ENCODE assay signal across 16 cellular contexts in the genomic region with DNA sequence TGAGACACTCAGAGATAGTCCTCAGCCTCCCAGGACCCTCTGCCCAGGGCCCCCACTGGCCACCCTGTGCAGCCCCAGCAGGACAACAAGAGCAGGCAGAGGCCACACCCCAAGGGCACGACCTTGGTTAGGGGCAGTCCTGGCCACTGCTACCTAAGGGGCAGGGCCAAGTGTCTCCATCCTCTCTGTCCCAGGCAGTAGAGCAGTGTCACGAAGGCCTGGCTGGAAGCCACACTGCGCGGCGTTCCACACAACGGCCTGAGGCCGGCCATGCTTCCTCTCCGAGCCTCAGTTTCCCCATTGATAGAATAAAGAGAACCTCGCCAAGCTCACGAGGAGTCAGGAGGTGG.
"Had no signal": no experiment of that assay in that cellular context is flagged by ENCODE, and none has a peak within 500 bp of the region (broad histone marks: within the 10 kb centered on the region; RNA-seq: fewer than 3 reads in every experiment).

No MANE protein-coding gene starts in this region.

- H3K4me1 ChIP-seq: body of pancreas, colonic mucosa, left ventricle myocardium inferior, neural progenitor cell, parathyroid adenoma, suprapubic skin, transverse colon had no signal

- H3K27ac Mint-ChIP-seq: activated CD8-positive, alpha-beta T cell treated with anti-CD3 and anti-CD28 coated beads, Interleukin-2, amount 10 ng/mL, durations not matched to agents 7 days and 5 days; activated naive CD4-positive, alpha-beta T cell treated with anti-CD3 and anti-CD28 coated beads for 36 hours; neural progenitor cell; stimulated activated naive CD8-positive, alpha-beta T cell treated with anti-CD3 and anti-CD28 coated beads, Interleukin-15, Interleukin-2, amounts not matched to agents 100 ng/mL and 50 ng/mL, for 24 hours had no signal

- ATAC-seq: activated CD8-positive, alpha-beta T cell treated with anti-CD3 and anti-CD28 coated beads, Interleukin-2, amount 10 ng/mL, durations not matched to agents 7 days and 5 days; body of pancreas had no signal

- H3K4me3 ChIP-seq: body of pancreas, colonic mucosa, left ventricle myocardium inferior, neural progenitor cell, suprapubic skin, transverse colon had no signal

- H3K9me3 ChIP-seq: body of pancreas, colonic mucosa, left ventricle myocardium inferior, SK-N-SH, suprapubic skin, transverse colon had no signal

- H3K36me3 ChIP-seq: colonic mucosa, left ventricle myocardium inferior, neural progenitor cell, suprapubic skin, transverse colon had no signal

- H3K4me3 Mint-ChIP-seq: activated CD8-positive, alpha-beta T cell treated with anti-CD3 and anti-CD28 coated beads, Interleukin-2, amount 10 ng/mL, durations not matched to agents 7 days and 5 days; activated naive CD4-positive, alpha-beta T cell treated with anti-CD3 and anti-CD28 coated beads for 36 hours; neural progenitor cell; stimulated activated naive CD8-positive, alpha-beta T cell treated with anti-CD3 and anti-CD28 coated beads, Interleukin-15, Interleukin-2, amounts not matched to agents 100 ng/mL and 50 ng/mL, for 24 hours had no signal

- H3K27me3 Mint-ChIP-seq: stimulated activated naive CD8-positive, alpha-beta T cell treated with anti-CD3 and anti-CD28 coated beads, Interleukin-15, Interleukin-2, amounts not matched to agents 100 ng/mL and 50 ng/mL, for 24 hours had no signal

- H3K9ac ChIP-seq: neural progenitor cell, parathyroid adenoma, SK-N-SH had no signal

- H3K27me3 ChIP-seq: body of pancreas, colonic mucosa, neural progenitor cell, suprapubic skin, transverse colon had no signal

- H3K27ac ChIP-seq: body of pancreas, colonic mucosa, left ventricle myocardium inferior, neural progenitor cell, parathyroid adenoma, suprapubic skin, transverse colon had no signal

- H3K4me1 Mint-ChIP-seq: neural progenitor cell had no signal

- H3K9me3 Mint-ChIP-seq: activated naive CD4-positive, alpha-beta T cell treated with anti-CD3 and anti-CD28 coated beads for 36 hours; stimulated activated naive CD8-positive, alpha-beta T cell treated with anti-CD3 and anti-CD28 coated beads, Interleukin-15, Interleukin-2, amounts not matched to agents 100 ng/mL and 50 ng/mL, for 24 hours had no signal

- DNase-seq: activated CD4-positive, alpha-beta T cell treated with anti-CD3 and anti-CD28 coated beads for 48 hours; activated CD4-positive, CD25-positive, alpha-beta regulatory T cell; activated naive CD4-positive, alpha-beta T cell treated with anti-CD3 and anti-CD28 coated beads for 36 hours; body of pancreas; caudate nucleus; foreskin melanocyte; left ventricle myocardium inferior; SK-N-SH; T-helper 9 cell; transverse colon had no signal
